In genomic region chr13:78658630-78659449, GRCh38 we compare ENCODE assay signal across 8 cellular contexts. TPM values are rescaled to one million over a fixed set of nuclear protein-coding genes. Genes with fewer than 3 reads are reported as not detected.
A peak's percentile ranks its signal among the peaks of the same experiment; 100 is the strongest.
DNase-seq lines count a peak whose midpoint lies in the region; ATAC-seq and TF ChIP-seq lines count a peak whose summit lies in the region.

Gene OBI1, minus strand, starts transcription at chr13:78659155. Its CDS starts 35 bp downstream, at chr13:78659120.

- peak within 1 kb of the TSS; percentile 95 for H2AFZ ChIP-seq in PC-3 (ENCODE audit: low read length)

- H3K27ac ChIP-seq in PC-3 (ENCODE audit: low read length): peak within 1 kb of the TSS; percentile 60
- H3K27ac ChIP-seq in mucosa of rectum (ENCODE audit: low read depth in 2 of 2, low read length in 2 of 2): peak within 1 kb of the TSS; percentile 69 to 77

- intact Hi-C loops in PC-3 (cut with micrococcal nuclease): loop anchor here (5.0 kb wide), 1 partner anchor 48 kb away; no protein-coding TSS in a partner anchor

- H3K27me3 ChIP-seq in PC-3 (ENCODE audit: low read length): no peaks in the 10 kb centered on the region
- H3K27me3 ChIP-seq in mucosa of rectum (ENCODE audit: control insufficient read depth in 2 of 2, insufficient read depth in 2 of 2, low read length in 2 of 2): no peaks in the 10 kb centered on the region

- ATAC-seq in GM21528 (IDR thresholded peaks at IDR 0.05; ENCODE audit: low FRiP score, unreplicated experiment): peak; percentile 85
- peak; percentile 93 for ATAC-seq in PC-3

- H3K9me2 ChIP-seq in PC-3 (replicated peaks; ENCODE audit: low read length): no peaks in the 10 kb centered on the region

- H3K4me2 ChIP-seq in PC-3 (ENCODE audit: low read length): peak within 1 kb of the TSS; percentile 96

- DNase-seq in DMS 273 treated with DMSO at 0.1 percent for 48 hours (lab: John Stamatoyannopoulos, UW): peak; percentile 43
- peak; percentile 56 for DNase-seq in HuH-7.5 (ENCODE audit: low spot score)
- peak; percentile 80 for DNase-seq in PC-3
- DNase-seq in activated T-cell treated with anti-CD3 and anti-CD28 coated beads for 48 hours (ENCODE audit: low read depth): peak; percentile 85
- peak; percentile 93 to 94 for DNase-seq in erythroblast (lab: John Stamatoyannopoulos, UW)
- peak; percentile 76 to 78 for DNase-seq in stimulated activated CD8-positive, alpha-beta memory T cell treated with anti-CD3 and anti-CD28 coated beads, Interleukin-4, amount 100 ng/mL, for 4 hours (ENCODE audit: low read depth in 2 of 2, low spot score in 1 of 2)

- H3K36me3 ChIP-seq in PC-3 (ENCODE audit: low read depth, low read length) (no peaks in the 10 kb centered on the region; the same call in 1 of the 2 replicates), mucosa of rectum (ENCODE audit: control insufficient read depth in 2 of 2, insufficient read depth in 2 of 2, low read length in 2 of 2) (no peaks in the 10 kb centered on the region)

- CTCF ChIA-PET in PC-3 (lab: Charles Lee): no interaction called here

- 0 out of 2 replicates have a peak, but pooled peaks cover 6% of the 10 kb centered on the region for H4K20me1 ChIP-seq in PC-3 (ENCODE audit: low read length)

- BruUV-seq in PC-3 (replicated peaks; lab: Mats Ljungman, UMichigan): no TSS peak

- H3K4me3 ChIP-seq in PC-3 (ENCODE audit: low read length) (peak within 1 kb of the TSS; percentile 76), mucosa of rectum (ENCODE audit: low read length in 2 of 2) (peak within 1 kb of the TSS; percentile 91 to 97)

- H3K79me2 ChIP-seq in PC-3 (ENCODE audit: low read length): peaks cover 49% of the 10 kb centered on the region

- POLR2A ChIA-PET in PC-3 (lab: Charles Lee; ENCODE audit: unreplicated experiment): no interaction called here

- no peaks in the 10 kb centered on the region for H3F3A ChIP-seq in PC-3 (ENCODE audit: low read length, unreplicated experiment)

- no peaks in the 10 kb centered on the region for H3K9me3 ChIP-seq in PC-3 (ENCODE audit: low read length)
- H3K9me3 ChIP-seq in mucosa of rectum (ENCODE audit: control insufficient read depth in 2 of 2, low read length in 2 of 2): no peaks in the 10 kb centered on the region

- no peak for TF ChIP-seq CTCF in PC-3 (conservative IDR thresholded peaks at IDR 0.05; ENCODE audit: low read depth, low read length)

- peaks cover 6% of the 10 kb centered on the region; the same call in 1 of the 2 replicates for H3K4me1 ChIP-seq in PC-3 (ENCODE audit: insufficient read depth, low read length)
- H3K4me1 ChIP-seq in mucosa of rectum (ENCODE audit: control insufficient read depth in 2 of 2, insufficient read depth in 2 of 2, low read length in 2 of 2): peaks cover 8 to 10% of the 10 kb centered on the region in 2 donors

- TF ChIP-seq POLR2A in erythroblast (IDR thresholded peaks at IDR 0.05; ENCODE audit: low read length): peak; percentile 82

- H3K9ac ChIP-seq in PC-3 (ENCODE audit: low read length): peak within 1 kb of the TSS; percentile 92
- H3K9ac ChIP-seq in mucosa of rectum (ENCODE audit: low read depth in 1 of 2, low read length in 2 of 2): peak within 1 kb of the TSS; percentile 17 to 91

RNA-seq across cellular contexts. Expression of gene OBI1, which starts in this region (rescaled TPM):
- 6.3 and 7.9 TPM in 2 replicates for total RNA-seq in PC-3 (2014; rRNA removed)

Comparison
In these comparisons a context has a peak if more than half of its experiments do, and no peak if none do; other contexts are left out.
1. Peak in every context shown above with its lines: DNase-seq, ATAC-seq, H3K4me3 ChIP-seq and H3K27ac ChIP-seq.
2. DNase-seq: peak in every context shown above with its lines; median percentile 94 in erythroblast; 85 in activated T-cell treated with anti-CD3 and anti-CD28 coated beads for 48 hours; 80 in PC-3; 77 in stimulated activated CD8-positive, alpha-beta memory T cell treated with anti-CD3 and anti-CD28 coated beads, Interleukin-4, amount 100 ng/mL, for 4 hours; 56 in HuH-7.5; 43 in DMS 273 treated with DMSO at 0.1 percent for 48 hours.